ENCODE assay signal across 8 cellular contexts in the genomic region with DNA sequence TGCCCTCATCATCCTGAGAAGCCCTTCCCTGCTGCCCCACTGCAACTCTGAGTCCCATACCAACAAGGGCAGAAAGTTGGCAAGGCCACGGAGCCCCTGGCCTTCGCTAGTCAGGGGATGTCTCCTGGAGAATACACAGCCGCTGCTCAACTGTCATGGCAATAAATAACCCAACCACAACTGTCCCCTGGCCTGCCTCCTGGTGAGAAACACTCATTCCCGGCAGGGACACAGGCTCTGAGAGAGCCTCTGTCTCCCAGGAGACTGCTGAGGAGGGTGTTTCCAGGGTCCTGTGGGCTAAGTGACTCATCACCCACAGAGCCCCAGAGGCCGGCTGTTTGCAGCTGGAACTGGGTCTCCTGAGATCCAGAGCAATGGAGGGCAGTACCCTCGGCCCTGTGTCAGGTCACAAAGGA.
DNase-seq lines count a peak whose midpoint lies in the region; ATAC-seq and TF ChIP-seq lines count a peak whose summit lies in the region.

No MANE protein-coding gene starts in this region.

- WGBS in esophagus muscularis mucosa, result 57% methylated on average over 4 of the region's 6 CpGs

- H2AFZ ChIP-seq in PC-3 (ENCODE audit: low read length), result no peak overlapping the region

- no peak overlapping the region for H3K4me3 ChIP-seq in PC-3 (ENCODE audit: low read length)
- H3K4me3 ChIP-seq in left lung, result no peak overlapping the region
- H3K4me3 ChIP-seq in esophagus muscularis mucosa, result no peak overlapping the region

- TF ChIP-seq EP300 in esophagus muscularis mucosa (IDR thresholded peaks at IDR 0.05), result no peak

- H3K9me3 Mint-ChIP-seq in immature natural killer cell, result no peaks in the 10 kb centered on the region
- H3K9me3 Mint-ChIP-seq in activated T-cell treated with anti-CD3 and anti-CD28 coated beads, Interleukin-2, amount 50 U/mL, for 24 hours, result no peaks in the 10 kb centered on the region

- no peak for TF ChIP-seq POLR2A in esophagus muscularis mucosa (IDR thresholded peaks at IDR 0.05; ENCODE audit: low read depth)

- H3K27me3 Mint-ChIP-seq in immature natural killer cell (ENCODE audit: low read depth in 3 of 3), result peaks cover 0 to 13% (median 11%) of the 10 kb centered on the region in 3 donors
- H3K27me3 Mint-ChIP-seq in activated T-cell treated with anti-CD3 and anti-CD28 coated beads, Interleukin-2, amount 50 U/mL, for 24 hours, result peaks cover 10% of the 10 kb centered on the region

- no peaks in the 10 kb centered on the region for H3K4me1 ChIP-seq in PC-3 (ENCODE audit: insufficient read depth, low read length)
- peaks cover 0 to 10% of the 10 kb centered on the region in 2 donors for H3K4me1 ChIP-seq in left lung
- peaks cover 0 to 4% (median 0%) of the 10 kb centered on the region in 4 donors for H3K4me1 ChIP-seq in esophagus muscularis mucosa

- DNase-seq in PC-3 (peak; percentile 16), left lung (no peak), esophagus muscularis mucosa (ENCODE audit: extremely low spot score) (no peak), immature natural killer cell (no peak), NCI-H2029 treated with DMSO at 0.1 percent for 48 hours (lab: John Stamatoyannopoulos, UW) (no peak)
- DNase-seq in activated T-cell treated with anti-CD3 and anti-CD28 coated beads, Interleukin-2, amount 50 U/mL, for 24 hours, result no peak

- H3K79me2 ChIP-seq in PC-3 (ENCODE audit: low read length), result no peaks in the 10 kb centered on the region

- no peaks in the 10 kb centered on the region for H3K36me3 Mint-ChIP-seq in immature natural killer cell
- H3K36me3 Mint-ChIP-seq in activated T-cell treated with anti-CD3 and anti-CD28 coated beads, Interleukin-2, amount 50 U/mL, for 24 hours (ENCODE audit: low read depth), result no peaks in the 10 kb centered on the region

- no peaks in the 10 kb centered on the region for H3F3A ChIP-seq in PC-3 (ENCODE audit: low read length, unreplicated experiment)

- H3K9me2 ChIP-seq in PC-3 (replicated peaks; ENCODE audit: low read length), result no peaks in the 10 kb centered on the region

- no peak overlapping the region for H3K27ac Mint-ChIP-seq in immature natural killer cell
- H3K27ac Mint-ChIP-seq in activated T-cell treated with anti-CD3 and anti-CD28 coated beads, Interleukin-2, amount 50 U/mL, for 24 hours, result no peak overlapping the region

- H3K27me3 ChIP-seq in PC-3 (ENCODE audit: low read length), result no peaks in the 10 kb centered on the region
- no peaks in the 10 kb centered on the region for H3K27me3 ChIP-seq in left lung
- H3K27me3 ChIP-seq in esophagus muscularis mucosa, result no peaks in the 10 kb centered on the region

- no peak overlapping the region for H3K27ac ChIP-seq in PC-3 (ENCODE audit: low read length)
- no peak overlapping the region for H3K27ac ChIP-seq in left lung
- no peak overlapping the region for H3K27ac ChIP-seq in esophagus muscularis mucosa (replicated peaks in 1 of 4)

- H3K9ac ChIP-seq in PC-3 (ENCODE audit: low read length), result no peak overlapping the region

- no peaks in the 10 kb centered on the region for H3K4me1 Mint-ChIP-seq in immature natural killer cell
- H3K4me1 Mint-ChIP-seq in activated T-cell treated with anti-CD3 and anti-CD28 coated beads, Interleukin-2, amount 50 U/mL, for 24 hours (ENCODE audit: low read depth), result no peaks in the 10 kb centered on the region

- H3K9me3 ChIP-seq in PC-3 (ENCODE audit: low read length), result no peaks in the 10 kb centered on the region
- no peaks in the 10 kb centered on the region for H3K9me3 ChIP-seq in left lung
- no peaks in the 10 kb centered on the region for H3K9me3 ChIP-seq in esophagus muscularis mucosa

- no peak overlapping the region for H3K4me2 ChIP-seq in PC-3 (ENCODE audit: low read length)

- no TSS peak for BruUV-seq in PC-3 (replicated peaks; lab: Mats Ljungman, UMichigan)

- intact Hi-C loops in PC-3 (cut with micrococcal nuclease) (no loop called here), left lung (cut with DNase I) (no loop called here), esophagus muscularis mucosa (cut with DNase I) (no loop called here)

- no peaks in the 10 kb centered on the region for H4K20me1 ChIP-seq in PC-3 (ENCODE audit: low read length)

- TF ChIP-seq CTCF in PC-3 (conservative IDR thresholded peaks at IDR 0.05; ENCODE audit: low read depth, low read length) (no peak), left lung (IDR thresholded peaks at IDR 0.05) (no peak), esophagus muscularis mucosa (IDR thresholded peaks at IDR 0.05) (no peak)

- POLR2A ChIA-PET in PC-3 (lab: Charles Lee; ENCODE audit: unreplicated experiment), result no interaction called here

- no peaks in the 10 kb centered on the region for H3K36me3 ChIP-seq in PC-3 (ENCODE audit: low read depth, low read length)
- H3K36me3 ChIP-seq in left lung, result no peaks in the 10 kb centered on the region
- H3K36me3 ChIP-seq in esophagus muscularis mucosa, result no peaks in the 10 kb centered on the region

- ATAC-seq in GM18520 (IDR thresholded peaks at IDR 0.05; ENCODE audit: unreplicated experiment) (peak; percentile 71), HG02759 (IDR thresholded peaks at IDR 0.05; ENCODE audit: unreplicated experiment) (peak; percentile 78), PC-3 (peak; percentile 64; the same call in 1 of the 2 replicates), left lung (peak; percentile 47)

- CTCF ChIA-PET in PC-3 (lab: Charles Lee), result no interaction called here

- no peak overlapping the region for H3K4me3 Mint-ChIP-seq in immature natural killer cell
- H3K4me3 Mint-ChIP-seq in activated T-cell treated with anti-CD3 and anti-CD28 coated beads, Interleukin-2, amount 50 U/mL, for 24 hours, result no peak overlapping the region
